11 cellular contexts compared by ENCODE assay signal in genomic region chr7:68324621-68325020, GRCh38.
"Had no signal": no experiment of that assay in that cellular context is flagged by ENCODE, and none has a peak within 500 bp of the region (broad histone marks: within the 10 kb centered on the region; RNA-seq: fewer than 3 reads in every experiment).

No MANE protein-coding gene starts in this region.

- H3K4me2 ChIP-seq: GM23338 had no signal

- DNase-seq: GM23248, GOT3, H7, H9, HCEC 1CT, HFFc6 had no signal

- H3K36me3 ChIP-seq: HAP-1 had no signal

- H3K27ac ChIP-seq: GM23248 had no signal

- H2AFZ ChIP-seq: GM23248, GM23338 had no signal

- ATAC-seq: GM23338, HCT116 had no signal

- H3K4me3 ChIP-seq: GM23248, GM23338, HAP-1 had no signal

- H3K4me1 ChIP-seq: HAP-1 had no signal

- H3K9ac ChIP-seq: GM23248 had no signal

- FAIRE-seq: H1, H54 had no signal

- H3K9me3 ChIP-seq: HAP-1 had no signal
